ENCODE assay signal across 8 cellular contexts in genomic region chr9:35114113-35114847, GRCh38. TPM values are rescaled to one million over a fixed set of nuclear protein-coding genes. Genes with fewer than 3 reads are reported as not detected.
DNase-seq lines count a peak whose midpoint lies in the region; ATAC-seq and TF ChIP-seq lines count a peak whose summit lies in the region.

No MANE protein-coding gene starts in this region.

- no peaks in the 10 kb centered on the region for H3K9me3 ChIP-seq in BLaER1 treated with 17β-estradiol and CSF1 and Interleukin-3, amounts not matched to agents 10 nM and 100 nM (replicated peaks in 1 of 11)
- no peaks in the 10 kb centered on the region for H3K9me3 ChIP-seq in mononuclear cell (ENCODE audit: low read depth, low read length)

- H3K4me3 ChIP-seq in BLaER1 treated with 17β-estradiol and CSF1 and Interleukin-3, amounts not matched to agents 10 nM and 100 nM: peak overlapping the region; percentile 73 to 91 (median 76)
- H3K4me3 ChIP-seq in epithelial cell of esophagus (ENCODE audit: low read length) (peak overlapping the region; percentile 67), mononuclear cell (ENCODE audit: low read length) (peak overlapping the region; percentile 75)

- peak overlapping the region; percentile 75 for H3K27ac Mint-ChIP-seq in stimulated activated memory B cell treated with anti-CD40 and anti-IgM and Interleukin-4, amounts not matched to agents 10 μg/mL and 1 μg/mL and 100 μg/mL, for 72 hours

- peak overlapping the region; percentile 87 to 100 (median 100) for H3K27ac ChIP-seq in BLaER1 treated with 17β-estradiol and CSF1 and Interleukin-3, amounts not matched to agents 10 nM and 100 nM

- peaks cover 0 to 7% (median 0%) of the 10 kb centered on the region in 11 experiments; a peak in 4 of 22 replicates for H3K36me3 ChIP-seq in BLaER1 treated with 17β-estradiol and CSF1 and Interleukin-3, amounts not matched to agents 10 nM and 100 nM

- peak overlapping the region; percentile 84 to 100 (median 96) for H3K9ac ChIP-seq in BLaER1 treated with 17β-estradiol and CSF1 and Interleukin-3, amounts not matched to agents 10 nM and 100 nM

- H3K27me3 Mint-ChIP-seq in stimulated activated memory B cell treated with anti-CD40 and anti-IgM and Interleukin-4, amounts not matched to agents 10 μg/mL and 1 μg/mL and 100 μg/mL, for 72 hours: no peaks in the 10 kb centered on the region

- no peaks in the 10 kb centered on the region for H3K36me3 Mint-ChIP-seq in stimulated activated memory B cell treated with anti-CD40 and anti-IgM and Interleukin-4, amounts not matched to agents 10 μg/mL and 1 μg/mL and 100 μg/mL, for 72 hours

- H3K4me2 ChIP-seq in BLaER1 treated with 17β-estradiol and CSF1 and Interleukin-3, amounts not matched to agents 10 nM and 100 nM: peak overlapping the region; percentile 86 to 99 (median 97)

- H3K27me3 ChIP-seq in BLaER1 treated with 17β-estradiol and CSF1 and Interleukin-3, amounts not matched to agents 10 nM and 100 nM: no peaks in the 10 kb centered on the region
- H3K27me3 ChIP-seq in mononuclear cell (ENCODE audit: insufficient read depth, low read length): no peaks in the 10 kb centered on the region

- peak; percentile 13 for ATAC-seq in stimulated activated memory B cell treated with anti-CD40 and anti-IgM and Interleukin-4, amounts not matched to agents 10 μg/mL and 1 μg/mL and 100 μg/mL, for 72 hours

- peak overlapping the region; percentile 86 for H3K4me3 Mint-ChIP-seq in stimulated activated memory B cell treated with anti-CD40 and anti-IgM and Interleukin-4, amounts not matched to agents 10 μg/mL and 1 μg/mL and 100 μg/mL, for 72 hours

- peaks cover 51 to 66% (median 56%) of the 10 kb centered on the region in 10 experiments for H3K4me1 ChIP-seq in BLaER1 treated with 17β-estradiol and CSF1 and Interleukin-3, amounts not matched to agents 10 nM and 100 nM
- peaks cover 71% of the 10 kb centered on the region for H3K4me1 ChIP-seq in mononuclear cell (ENCODE audit: insufficient read depth, low read length)

- peak; percentile 88 for DNase-seq in HCEC 1CT
- peak; percentile 89 to 95 for DNase-seq in NOMO-1 (lab: John Stamatoyannopoulos, UW; ENCODE audit: unreplicated experiment in 2 of 2)
- peak; percentile 46 for DNase-seq in activated CD8-positive, alpha-beta memory T cell treated with anti-CD3 and anti-CD28 coated beads, Interleukin-2, amount 50 U/mL, for 1 hour (ENCODE audit: extremely low read depth)
- DNase-seq in epithelial cell of esophagus (ENCODE audit: low read depth): peak; percentile 97
- no peak for DNase-seq in NCI-H2171 (lab: John Stamatoyannopoulos, UW)

- H3K4me1 Mint-ChIP-seq in stimulated activated memory B cell treated with anti-CD40 and anti-IgM and Interleukin-4, amounts not matched to agents 10 μg/mL and 1 μg/mL and 100 μg/mL, for 72 hours: peaks cover 64% of the 10 kb centered on the region

- TF ChIP-seq CTCF in epithelial cell of esophagus (IDR thresholded peaks at IDR 0.05; ENCODE audit: insufficient read depth, low read depth, low read length, missing control alignments): no peak

- H3K9me3 Mint-ChIP-seq in stimulated activated memory B cell treated with anti-CD40 and anti-IgM and Interleukin-4, amounts not matched to agents 10 μg/mL and 1 μg/mL and 100 μg/mL, for 72 hours: no peaks in the 10 kb centered on the region

- H4K20me1 ChIP-seq in BLaER1 treated with 17β-estradiol and CSF1 and Interleukin-3, amounts not matched to agents 10 nM and 100 nM: peaks cover 0 to 29% (median 18%) of the 10 kb centered on the region in 11 experiments; a peak in 15 of 22 replicates

RNA-seq across cellular contexts. Expression of gene ATOSB, which starts 1.4 kb away (rescaled TPM):
- 15.2 TPM for total RNA-seq in mononuclear cell

RNA-seq across cellular contexts. Expression of gene STOML2, which starts 11.3 kb away (rescaled TPM):
- 23.4 TPM for total RNA-seq in mononuclear cell

RNA-seq across cellular contexts. Expression of gene PIGO, which starts 17.9 kb away (rescaled TPM):
- total RNA-seq in mononuclear cell: 8.7 TPM

RNA-seq across cellular contexts. Expression of gene FANCG, which starts 34.5 kb away (rescaled TPM):
- total RNA-seq in mononuclear cell: 6.9 TPM

RNA-seq across cellular contexts. Expression of gene VCP, which starts 41.9 kb away (rescaled TPM):
- total RNA-seq in mononuclear cell: 166 TPM
